In genomic region chr12:128853321-128854197, GRCh38 we compare ENCODE assay signal across 9 cellular contexts. TPM values are rescaled to one million over a fixed set of nuclear protein-coding genes. Genes with fewer than 3 reads are reported as not detected.
A peak's percentile ranks its signal among the peaks of the same experiment; 100 is the strongest.
DNase-seq lines count a peak whose midpoint lies in the region; ATAC-seq, FAIRE-seq and TF ChIP-seq lines count a peak whose summit lies in the region.
"Had no signal": no experiment of that assay in that cellular context is flagged by ENCODE, and none has a peak within 500 bp of the region (broad histone marks: within the 10 kb centered on the region; RNA-seq: fewer than 3 reads in every experiment).

Gene GLT1D1 (plus strand): TSS chr12:128853478. CDS start chr12:128853582, 104 bp downstream.

- FAIRE-seq in frontal cortex (lab: Jason Lieb, UNC): no peak

- ATAC-seq in GM18868 (IDR thresholded peaks at IDR 0.05; ENCODE audit: unreplicated experiment) (peak; percentile 35), HG03432 (IDR thresholded peaks at IDR 0.05; ENCODE audit: unreplicated experiment) (peak; percentile 52), HG03378 (IDR thresholded peaks at IDR 0.05; ENCODE audit: unreplicated experiment) (no peak), GM19328 (IDR thresholded peaks at IDR 0.05; ENCODE audit: unreplicated experiment) (no peak), GM21529 (IDR thresholded peaks at IDR 0.05; ENCODE audit: unreplicated experiment) (no peak)

- DNase-seq in frontal cortex (ENCODE audit: low spot score in 2 of 2) (peak in 1 of 2 donors; percentile 43), retinal pigment epithelial cell (ENCODE audit: low read depth) (no peak)
- DNase-seq: Kasumi-1 had no signal

- peak within 1 kb of the TSS; percentile 14 for H3K4me3 ChIP-seq in retinal pigment epithelial cell (ENCODE audit: low read length)

- no peak for TF ChIP-seq CTCF in retinal pigment epithelial cell (conservative IDR thresholded peaks at IDR 0.05; ENCODE audit: low read depth, low read length)

RNA-seq across cellular contexts. Expression of gene GLT1D1, which starts in this region (rescaled TPM):
- 11.0 TPM for total RNA-seq in frontal cortex
- total RNA-seq: renal cortical epithelial cell had no signal

Comparison
In these comparisons a context has a peak if more than half of its experiments do, and no peak if none do; other contexts are left out.
1. ATAC-seq: peak in GM18868 (single experiment) and HG03432 (single experiment); none in HG03378 (single experiment), GM19328 (single experiment) and GM21529 (single experiment).